ENCODE assay signal across 13 cellular contexts in the genomic region with DNA sequence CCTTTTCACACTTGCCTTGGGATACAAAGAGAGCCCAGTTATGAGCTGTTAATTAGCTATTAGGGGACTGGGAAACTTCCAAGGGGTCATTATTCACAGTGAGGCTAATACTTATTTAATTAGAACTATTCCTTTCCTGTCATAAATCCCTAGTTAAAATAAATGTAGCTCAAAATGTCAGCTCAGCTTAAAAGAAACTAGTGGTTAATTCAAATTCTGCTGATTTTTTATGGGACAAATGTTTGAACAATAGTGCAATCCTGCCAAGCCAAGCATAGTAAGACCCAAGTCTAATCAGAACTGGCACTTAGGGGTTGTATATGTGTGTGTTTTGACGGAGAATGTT.
"Had no signal": no experiment of that assay in that cellular context is flagged by ENCODE, and none has a peak within 500 bp of the region (broad histone marks: within the 10 kb centered on the region; RNA-seq: fewer than 3 reads in every experiment).

No MANE protein-coding gene starts in this region.

- DNase-seq: activated CD4-positive, alpha-beta T cell treated with anti-CD3 and anti-CD28 coated beads, Interleukin-2, amount 50 U/mL, for 4 hours; activated T-cell treated with anti-CD3 and anti-CD28 coated beads for 4 hours; brain microvascular endothelial cell; central memory CD4-positive, alpha-beta T cell; glutamatergic neuron; SK-N-SH; stimulated activated CD4-positive, alpha-beta T cell treated with anti-CD3 and anti-CD28 coated beads, Interleukin-2, amount 100 ng/mL, for 48 hours; T-helper 1 cell; T1000; thyroid gland had no signal

- ATAC-seq: left lobe of liver had no signal

- H3K27ac Mint-ChIP-seq: progenitor cell of endocrine pancreas had no signal

- H3K4me3 Mint-ChIP-seq: activated T-helper 1 cell treated with anti-CD3 and anti-CD28 coated beads, Interleukin-12 subunit alpha, Interleukin-12 subunit beta, Interleukin-2, Interleukin-4 antibody, amounts not matched to agents 30 ng/mL and 10 ng/mL and 1 ng/mL, durations not matched to agents 14 hours and 24 hours and 36 hours had no signal
